In genomic region chr15:98043160-98044059, GRCh38 we compare ENCODE assay signal across 18 cellular contexts.
A peak's percentile ranks its signal among the peaks of the same experiment; 100 is the strongest.
DNase-seq lines count a peak whose midpoint lies in the region; ATAC-seq, FAIRE-seq and TF ChIP-seq lines count a peak whose summit lies in the region.
"Had no signal": no experiment of that assay in that cellular context is flagged by ENCODE, and none has a peak within 500 bp of the region (broad histone marks: within the 10 kb centered on the region; RNA-seq: fewer than 3 reads in every experiment).

No MANE protein-coding gene starts in this region.

- FAIRE-seq in A549 (lab: Jason Lieb, UNC), result no peak
- FAIRE-seq: D721Med had no signal

- POLR2A ChIA-PET in A549 (lab: Yijun Ruan, JAX), result no interaction called here

- no peak for DNase-seq in A549 (ENCODE audit: low read depth in 1 of 2, low spot score in 1 of 2)
- DNase-seq in EL, result peak; percentile 13
- peak in 3 of 4 donors; percentile 12 to 18 (median 16) for DNase-seq in body of pancreas
- DNase-seq in medulla oblongata (ENCODE audit: extremely low spot score), result peak; percentile 22
- DNase-seq in NCI-H1105 treated with DMSO at 0.1 percent for 48 hours (lab: John Stamatoyannopoulos, UW), result no peak
- no peak for DNase-seq in NCI-H82 (lab: John Stamatoyannopoulos, UW)
- DNase-seq in NCI-H510A (lab: John Stamatoyannopoulos, UW), result no peak
- DNase-seq: CD8-positive, alpha-beta T cell; DND-41; H7; IMR-90; NCI-H146; NCI-H2081 treated with DMSO at 0.1 percent for 48 hours; NCI-H226; NCI-H69; Right ventricle myocardium superior had no signal

- peak; percentile 41 to 50; a peak in 1 of 6 replicates for ATAC-seq in A549
- ATAC-seq in body of pancreas, result no peak
- no peak for ATAC-seq in GM19452 (IDR thresholded peaks at IDR 0.05; ENCODE audit: unreplicated experiment)
- ATAC-seq: CD8-positive, alpha-beta T cell had no signal

- CTCF ChIA-PET in A549 (lab: Yijun Ruan, JAX), result interaction anchor here (0.8 kb wide), 1 partner anchor 168 kb away, joined by 4 read pairs; no protein-coding TSS in a partner anchor

- TF ChIP-seq CTCF in A549 (IDR thresholded peaks at IDR 0.05), result no peak
- peak in 2 of 7 experiments; percentile 17 to 22 for TF ChIP-seq CTCF in body of pancreas (IDR thresholded peaks at IDR 0.05)

- H3K27ac ChIP-seq in A549 (no peak overlapping the region), body of pancreas (no peak overlapping the region)

- H3K4me1 ChIP-seq in A549, result no peaks in the 10 kb centered on the region
- H3K4me1 ChIP-seq in body of pancreas, result no peaks in the 10 kb centered on the region

- intact Hi-C loops in body of pancreas (cut with DNase I), result no loop called here

- H3K9me3 ChIP-seq in A549, result no peaks in the 10 kb centered on the region
- H3K9me3 ChIP-seq in body of pancreas, result no peaks in the 10 kb centered on the region

- H3K36me3 ChIP-seq in body of pancreas (replicated peaks in 1 of 2; ENCODE audit: insufficient read depth in 1 of 2, low read depth in 2 of 2), result no peaks in the 10 kb centered on the region

- no peak for TF ChIP-seq RAD21 in A549 (conservative IDR thresholded peaks at IDR 0.05 in 1 of 2, IDR thresholded peaks at IDR 0.05 in 1 of 2)

- 18% methylated on average over 24 of the region's 24 CpGs for WGBS in A549 (ENCODE audit: missing lambda C conversion rate)
- 72 to 76% methylated on average over 24 of the region's 24 CpGs for WGBS in body of pancreas, 2 donors

- no peaks in the 10 kb centered on the region for H3K27me3 ChIP-seq in body of pancreas

- TF ChIP-seq POLR2A in A549 (IDR thresholded peaks at IDR 0.05; ENCODE audit: low read length) (no peak), body of pancreas (IDR thresholded peaks at IDR 0.05) (no peak)

- H3K4me2 ChIP-seq in A549, result no peak overlapping the region

- H3K4me3 ChIP-seq in A549, result no peak overlapping the region
- H3K4me3 ChIP-seq in body of pancreas, result no peak overlapping the region

- TF ChIP-seq EP300 in A549 (IDR thresholded peaks at IDR 0.05), result no peak

TF ChIP-seq in A549, 52 proteins besides CTCF, POLR2A, EP300 and RAD21:
- no peak for TF ChIP-seq FOXS1 (CRISPR knock-in tag; IDR thresholded peaks at IDR 0.05)
- no peak for TF ChIP-seq ESRRA (IDR thresholded peaks at IDR 0.05; ENCODE audit: borderline replicate concordance, low read length)

Comparison
In these comparisons a context has a peak if more than half of its experiments do, and no peak if none do; other contexts are left out.
1. ATAC-seq: peak in A549 (2 of 2); none in body of pancreas (single experiment) and GM19452 (single experiment).
2. DNase-seq: peak in EL (single experiment), body of pancreas (3 of 4) and medulla oblongata (single experiment); none in A549 (0 of 2), NCI-H1105 treated with DMSO at 0.1 percent for 48 hours (single experiment), NCI-H82 (single experiment) and NCI-H510A (single experiment).